15 cellular contexts compared by ENCODE assay signal in genomic region chr13:100314132-100314910, GRCh38.
"Had no signal": no experiment of that assay in that cellular context is flagged by ENCODE, and none has a peak within 500 bp of the region (broad histone marks: within the 10 kb centered on the region; RNA-seq: fewer than 3 reads in every experiment).

No MANE protein-coding gene starts in this region.

- H3K36me3 ChIP-seq: brain microvascular endothelial cell had no signal

- H3K27me3 ChIP-seq: brain microvascular endothelial cell, hepatocyte, left lung had no signal

- H3K79me2 ChIP-seq: hepatocyte, parathyroid adenoma had no signal

- DNase-seq: activated CD4-positive, alpha-beta T cell treated with anti-CD3 and anti-CD28 coated beads, Interleukin-2, amount 10 ng/mL, durations not matched to agents 7 days and 5 days; activated CD8-positive, alpha-beta memory T cell treated with anti-CD3 and anti-CD28 coated beads, Interleukin-2, amount 50 U/mL, for 48 hours; activated naive CD8-positive, alpha-beta T cell treated with anti-CD3 and anti-CD28 coated beads, Interleukin-2, amount 10 ng/mL, durations not matched to agents 7 days and 5 days; anterior cingulate cortex; brain microvascular endothelial cell; cerebellar nuclear complex; effector memory CD8-positive, alpha-beta T cell; islet precursor cell; left lung; mesenchymal stem cell; naive thymus-derived CD8-positive, alpha-beta T cell; retina had no signal

- H2AFZ ChIP-seq: hepatocyte, parathyroid adenoma had no signal

- ATAC-seq: effector memory CD8-positive, alpha-beta T cell; left lung; naive thymus-derived CD8-positive, alpha-beta T cell; stimulated activated effector memory CD8-positive, alpha-beta T cell treated with anti-CD3 and anti-CD28 coated beads, Interleukin-12 subunit alpha, Interleukin-12 subunit beta, amount 100 ng/mL, for 72 hours had no signal

- H3K4me1 ChIP-seq: left lung, parathyroid adenoma had no signal

- H3K4me3 ChIP-seq: hepatocyte, left lung had no signal

- H3K27ac ChIP-seq: brain microvascular endothelial cell, hepatocyte, left lung, parathyroid adenoma had no signal

- H3K4me2 ChIP-seq: hepatocyte had no signal

- H3K9ac ChIP-seq: parathyroid adenoma had no signal
